ENCODE assay signal across 1 cellular context in the genomic region with DNA sequence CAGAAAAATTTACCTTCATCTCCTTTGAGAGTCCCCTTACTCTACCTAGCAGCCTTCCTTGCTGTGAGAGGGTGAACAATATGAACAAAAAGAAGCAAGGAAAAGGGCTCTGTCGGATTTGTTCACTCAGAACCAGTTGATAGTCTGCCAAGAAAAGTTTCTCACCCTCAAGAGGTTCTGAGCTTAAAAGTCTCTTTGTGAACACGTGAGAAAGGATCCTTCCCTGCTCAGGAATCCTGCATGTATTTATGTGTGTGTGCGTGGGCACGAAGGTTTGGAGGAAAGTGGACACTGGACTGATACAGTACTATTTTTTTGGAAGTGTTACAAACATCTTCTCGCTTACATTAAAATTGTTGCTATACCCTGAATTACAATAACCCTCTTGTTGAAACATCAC.
TF ChIP-seq lines count a peak whose summit lies in the region.

No MANE protein-coding gene starts in this region.

TF ChIP-seq in A549, 52 proteins besides CTCF, POLR2A, EP300 and RAD21 (continued from another document):
- TF ChIP-seq CHD4 (IDR thresholded peaks at IDR 0.05; ENCODE audit: borderline replicate concordance) = no peak
- TF ChIP-seq ZNF302 (CRISPR knock-in tag; IDR thresholded peaks at IDR 0.05) = no peak
- TF ChIP-seq, protein P1, sequence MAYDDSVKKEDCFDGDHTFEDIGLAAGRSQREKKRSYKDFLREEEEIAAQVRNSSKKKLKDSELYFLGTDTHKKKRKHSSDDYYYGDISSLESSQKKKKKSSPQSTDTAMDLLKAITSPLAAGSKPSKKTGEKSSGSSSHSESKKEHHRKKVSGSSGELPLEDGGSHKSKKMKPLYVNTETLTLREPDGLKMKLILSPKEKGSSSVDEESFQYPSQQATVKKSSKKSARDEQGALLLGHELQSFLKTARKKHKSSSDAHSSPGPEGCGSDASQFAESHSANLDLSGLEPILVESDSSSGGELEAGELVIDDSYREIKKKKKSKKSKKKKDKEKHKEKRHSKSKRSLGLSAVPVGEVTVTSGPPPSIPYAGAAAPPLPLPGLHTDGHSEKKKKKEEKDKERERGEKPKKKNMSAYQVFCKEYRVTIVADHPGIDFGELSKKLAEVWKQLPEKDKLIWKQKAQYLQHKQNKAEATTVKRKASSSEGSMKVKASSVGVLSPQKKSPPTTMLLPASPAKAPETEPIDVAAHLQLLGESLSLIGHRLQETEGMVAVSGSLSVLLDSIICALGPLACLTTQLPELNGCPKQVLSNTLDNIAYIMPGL (CRISPR knock-in tag; IDR thresholded peaks at IDR 0.05; ENCODE audit: borderline replicate concordance) = no peak
- TF ChIP-seq, protein P2, sequence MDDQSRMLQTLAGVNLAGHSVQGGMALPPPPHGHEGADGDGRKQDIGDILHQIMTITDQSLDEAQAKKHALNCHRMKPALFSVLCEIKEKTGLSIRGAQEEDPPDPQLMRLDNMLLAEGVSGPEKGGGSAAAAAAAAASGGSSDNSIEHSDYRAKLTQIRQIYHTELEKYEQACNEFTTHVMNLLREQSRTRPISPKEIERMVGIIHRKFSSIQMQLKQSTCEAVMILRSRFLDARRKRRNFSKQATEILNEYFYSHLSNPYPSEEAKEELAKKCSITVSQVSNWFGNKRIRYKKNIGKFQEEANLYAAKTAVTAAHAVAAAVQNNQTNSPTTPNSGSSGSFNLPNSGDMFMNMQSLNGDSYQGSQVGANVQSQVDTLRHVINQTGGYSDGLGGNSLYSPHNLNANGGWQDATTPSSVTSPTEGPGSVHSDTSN (IDR thresholded peaks at IDR 0.05) = no peak
- TF ChIP-seq TP53 (CRISPR knock-in tag; IDR thresholded peaks at IDR 0.05) = no peak
- no peak for TF ChIP-seq HEYL (CRISPR knock-in tag; IDR thresholded peaks at IDR 0.05)
